Comparison of ENCODE assay signal across 21 cellular contexts in genomic region chr1:91764471-91765115, GRCh38.
DNase-seq lines count a peak whose midpoint lies in the region; ATAC-seq and TF ChIP-seq lines count a peak whose summit lies in the region.
"Had no signal": no experiment of that assay in that cellular context is flagged by ENCODE, and none has a peak within 500 bp of the region (broad histone marks: within the 10 kb centered on the region; RNA-seq: fewer than 3 reads in every experiment).

No MANE protein-coding gene starts in this region.

- H3K4me3 Mint-ChIP-seq in activated T-cell treated with anti-CD3 and anti-CD28 coated beads, Interleukin-2, amount 50 U/mL, for 72 hours = no peak overlapping the region
- H3K4me3 Mint-ChIP-seq: activated CD4-positive, alpha-beta T cell treated with anti-CD3 and anti-CD28 coated beads for 36 hours; activated naive CD4-positive, alpha-beta T cell treated with anti-CD3 and anti-CD28 coated beads, Interleukin-2, amount 10 ng/mL, durations not matched to agents 7 days and 5 days had no signal

- H3K4me1 Mint-ChIP-seq in activated T-cell treated with anti-CD3 and anti-CD28 coated beads, Interleukin-2, amount 50 U/mL, for 72 hours (ENCODE audit: low read depth) = peaks cover 44% of the 10 kb centered on the region

- H3K36me3 ChIP-seq in esophagus muscularis mucosa (peaks cover 0 to 6% (median 2%) of the 10 kb centered on the region in 4 donors), lung (ENCODE audit: control insufficient read depth in 2 of 2, insufficient read depth in 2 of 2, low read length in 2 of 2) (peaks cover 2% of the 10 kb centered on the region in 2 donors), tibial nerve (no peaks in the 10 kb centered on the region)
- H3K36me3 ChIP-seq: BLaER1 treated with 17β-estradiol and CSF1 and Interleukin-3, amounts not matched to agents 10 nM and 100 nM; heart right ventricle; upper lobe of right lung had no signal

- no peak for TF ChIP-seq CTCF in esophagus muscularis mucosa (IDR thresholded peaks at IDR 0.05)
- no peak for TF ChIP-seq CTCF in lung (IDR thresholded peaks at IDR 0.05; ENCODE audit: control extremely low read depth, extremely low read depth)
- TF ChIP-seq CTCF in tibial nerve (IDR thresholded peaks at IDR 0.05) = no peak
- no peak for TF ChIP-seq CTCF in dorsolateral prefrontal cortex (IDR thresholded peaks at IDR 0.05 in 54 of 56, conservative IDR thresholded peaks at IDR 0.05 in 2 of 56; ENCODE audit: low read depth in 1 of 56, partially characterized antibody in 56 of 56)

- intact Hi-C loops in esophagus muscularis mucosa (cut with DNase I) = no loop called here
- intact Hi-C loops in dorsolateral prefrontal cortex (cut with DNase I) = no loop called here

- no peak overlapping the region for H3K4me3 ChIP-seq in esophagus muscularis mucosa
- H3K4me3 ChIP-seq in lung = no peak overlapping the region
- no peak overlapping the region for H3K4me3 ChIP-seq in tibial nerve
- H3K4me3 ChIP-seq in dorsolateral prefrontal cortex = no peak overlapping the region
- H3K4me3 ChIP-seq: BLaER1 treated with 17β-estradiol and CSF1 and Interleukin-3, amounts not matched to agents 10 nM and 100 nM; heart right ventricle; spleen; upper lobe of right lung had no signal

- no peaks in the 10 kb centered on the region for H3K9me3 ChIP-seq in esophagus muscularis mucosa
- H3K9me3 ChIP-seq in lung (ENCODE audit: control insufficient read depth in 2 of 2, insufficient read depth in 1 of 2, low read length in 1 of 2) = no peaks in the 10 kb centered on the region
- H3K9me3 ChIP-seq in tibial nerve = no peaks in the 10 kb centered on the region
- H3K9me3 ChIP-seq: heart right ventricle, spleen, upper lobe of right lung had no signal

- no peak for ATAC-seq in activated T-cell treated with anti-CD3 and anti-CD28 coated beads, Interleukin-2, amount 50 U/mL, for 72 hours (replicated peaks in 1 of 2)
- no peak for ATAC-seq in lung (ENCODE audit: insufficient read depth, low FRiP score)
- ATAC-seq: activated CD4-positive, alpha-beta T cell treated with anti-CD3 and anti-CD28 coated beads for 36 hours had no signal

- H3K27ac ChIP-seq in esophagus muscularis mucosa (replicated peaks in 1 of 4) (peak overlapping the region; percentile 74 to 83 (median 82)), lung (ENCODE audit: low read depth in 1 of 2, low read length in 1 of 2) (peak overlapping the region; percentile 22 to 58), tibial nerve (peak overlapping the region in 3 of 4 donors; percentile 19 to 55 (median 53)), dorsolateral prefrontal cortex (no peak overlapping the region)
- H3K27ac ChIP-seq: BLaER1 treated with 17β-estradiol and CSF1 and Interleukin-3, amounts not matched to agents 10 nM and 100 nM; upper lobe of right lung had no signal

- H3K27ac Mint-ChIP-seq in activated T-cell treated with anti-CD3 and anti-CD28 coated beads, Interleukin-2, amount 50 U/mL, for 72 hours = peak overlapping the region; percentile 55
- H3K27ac Mint-ChIP-seq: activated CD4-positive, alpha-beta T cell treated with anti-CD3 and anti-CD28 coated beads for 36 hours; activated naive CD4-positive, alpha-beta T cell treated with anti-CD3 and anti-CD28 coated beads, Interleukin-2, amount 10 ng/mL, durations not matched to agents 7 days and 5 days had no signal

- TF ChIP-seq EP300 in esophagus muscularis mucosa (IDR thresholded peaks at IDR 0.05) (no peak), tibial nerve (IDR thresholded peaks at IDR 0.05) (no peak)

- no peak for DNase-seq in activated T-cell treated with anti-CD3 and anti-CD28 coated beads, Interleukin-2, amount 50 U/mL, for 72 hours
- DNase-seq in activated T-cell treated with anti-CD3 and anti-CD28 coated beads for 4 hours = no peak
- no peak for DNase-seq in esophagus muscularis mucosa (ENCODE audit: extremely low spot score)
- no peak for DNase-seq in lung (ENCODE audit: low spot score)
- DNase-seq in tibial nerve (ENCODE audit: low spot score in 2 of 2) = no peak
- DNase-seq in NCI-H510A (lab: John Stamatoyannopoulos, UW) = no peak
- no peak for DNase-seq in dorsolateral prefrontal cortex
- DNase-seq in NCI-H2029 treated with DMSO at 0.1 percent for 48 hours (lab: John Stamatoyannopoulos, UW) = no peak
- DNase-seq: 8988T; activated CD4-positive, alpha-beta T cell treated with anti-CD3 and anti-CD28 coated beads for 36 hours; activated CD8-positive, alpha-beta memory T cell treated with anti-CD3 and anti-CD28 coated beads, Interleukin-2, amount 50 U/mL, for 48 hours; activated naive CD4-positive, alpha-beta T cell treated with anti-CD3 and anti-CD28 coated beads, Interleukin-2, amount 10 ng/mL, durations not matched to agents 7 days and 5 days; cortex of kidney; DMS 273 treated with DMSO at 0.1 percent for 48 hours; heart right ventricle; KBM-7; kidney glomerular epithelial cell; NCI-H1092; spleen; upper lobe of right lung had no signal

- peaks cover 0 to 4% of the 10 kb centered on the region in 2 donors for H3K36me3 Mint-ChIP-seq in activated T-cell treated with anti-CD3 and anti-CD28 coated beads, Interleukin-2, amount 50 U/mL, for 72 hours (ENCODE audit: insufficient read depth in 2 of 2)

- peaks cover 25 to 81% (median 65%) of the 10 kb centered on the region in 4 donors for H3K4me1 ChIP-seq in esophagus muscularis mucosa
- peaks cover 2 to 12% of the 10 kb centered on the region in 2 donors for H3K4me1 ChIP-seq in lung (ENCODE audit: control insufficient read depth in 2 of 2, insufficient read depth in 2 of 2, low read length in 2 of 2)
- H3K4me1 ChIP-seq in tibial nerve = peaks cover 0 to 66% (median 23%) of the 10 kb centered on the region in 4 donors

- H3K27me3 ChIP-seq in esophagus muscularis mucosa (no peaks in the 10 kb centered on the region), lung (ENCODE audit: control insufficient read depth, insufficient read depth) (no peaks in the 10 kb centered on the region), tibial nerve (no peaks in the 10 kb centered on the region), dorsolateral prefrontal cortex (no peaks in the 10 kb centered on the region)
- H3K27me3 ChIP-seq: BLaER1 treated with 17β-estradiol and CSF1 and Interleukin-3, amounts not matched to agents 10 nM and 100 nM; heart right ventricle; spleen; upper lobe of right lung had no signal

- no peak for TF ChIP-seq POLR2A in esophagus muscularis mucosa (IDR thresholded peaks at IDR 0.05; ENCODE audit: low read depth)
- no peak for TF ChIP-seq POLR2A in tibial nerve (IDR thresholded peaks at IDR 0.05)

- no peaks in the 10 kb centered on the region for H3K27me3 Mint-ChIP-seq in activated T-cell treated with anti-CD3 and anti-CD28 coated beads, Interleukin-2, amount 50 U/mL, for 72 hours (ENCODE audit: low read depth)
- H3K27me3 Mint-ChIP-seq: activated CD4-positive, alpha-beta T cell treated with anti-CD3 and anti-CD28 coated beads for 36 hours; activated naive CD4-positive, alpha-beta T cell treated with anti-CD3 and anti-CD28 coated beads, Interleukin-2, amount 10 ng/mL, durations not matched to agents 7 days and 5 days had no signal

- no peaks in the 10 kb centered on the region for H3K9me3 Mint-ChIP-seq in activated T-cell treated with anti-CD3 and anti-CD28 coated beads, Interleukin-2, amount 50 U/mL, for 72 hours
- H3K9me3 Mint-ChIP-seq: activated naive CD4-positive, alpha-beta T cell treated with anti-CD3 and anti-CD28 coated beads, Interleukin-2, amount 10 ng/mL, durations not matched to agents 7 days and 5 days had no signal

- WGBS in esophagus muscularis mucosa = 79% methylated on average over 12 of the region's 12 CpGs
- WGBS in lung, 2 donors = 90 to 95% methylated on average over 12 of the region's 12 CpGs
- 50 to 53% methylated on average over 12 of the region's 12 CpGs for WGBS in tibial nerve, 2 donors

Comparison
In these comparisons a context has a peak if more than half of its experiments do, and no peak if none do; other contexts are left out.
1. H3K27ac ChIP-seq: peak in esophagus muscularis mucosa (4 of 4), lung (2 of 2) and tibial nerve (3 of 4); none in dorsolateral prefrontal cortex (0 of 59).